In genomic region chr18:58847383-58848071, GRCh38 we compare ENCODE assay signal across 11 cellular contexts. TPM values are rescaled to one million over a fixed set of nuclear protein-coding genes. Genes with fewer than 3 reads are reported as not detected.
A peak's percentile ranks its signal among the peaks of the same experiment; 100 is the strongest.
DNase-seq lines count a peak whose midpoint lies in the region; ATAC-seq and TF ChIP-seq lines count a peak whose summit lies in the region.
"Had no signal": no experiment of that assay in that cellular context is flagged by ENCODE, and none has a peak within 500 bp of the region (broad histone marks: within the 10 kb centered on the region; RNA-seq: fewer than 3 reads in every experiment).

No MANE protein-coding gene starts in this region.

- H3K9ac ChIP-seq in neural cell (ENCODE audit: low read length) (no peak overlapping the region), MM.1S (ENCODE audit: low read length) (no peak overlapping the region)

- BruUV-seq in PC-9 (replicated peaks; lab: Mats Ljungman, UMichigan): no TSS peak

- H3K79me2 ChIP-seq in neural cell (replicated peaks; ENCODE audit: insufficient read depth, low read length): no peaks in the 10 kb centered on the region
- no peaks in the 10 kb centered on the region for H3K79me2 ChIP-seq in MM.1S (ENCODE audit: low read length)
- H3K79me2 ChIP-seq in PC-9 (ENCODE audit: low read depth): no peaks in the 10 kb centered on the region

- H4K20me1 ChIP-seq in neural cell (ENCODE audit: insufficient read depth) (no peaks in the 10 kb centered on the region), MM.1S (ENCODE audit: insufficient read depth, low read length) (no peaks in the 10 kb centered on the region), PC-9 (ENCODE audit: insufficient read depth) (no peaks in the 10 kb centered on the region)

- H3K4me2 ChIP-seq in neural cell (ENCODE audit: low read length): no peak overlapping the region
- no peak overlapping the region for H3K4me2 ChIP-seq in MM.1S (ENCODE audit: low read depth, low read length)
- no peak overlapping the region for H3K4me2 ChIP-seq in PC-9

- TF ChIP-seq EP300 in neural cell (conservative IDR thresholded peaks at IDR 0.05; ENCODE audit: poor library complexity, severe bottlenecking): no peak

- no peaks in the 10 kb centered on the region for H3K36me3 ChIP-seq in esophagus squamous epithelium
- H3K36me3 ChIP-seq in neural cell (ENCODE audit: insufficient read depth, low read length): no peaks in the 10 kb centered on the region
- H3K36me3 ChIP-seq in MM.1S (replicated peaks; ENCODE audit: insufficient read depth, low read length): no peaks in the 10 kb centered on the region
- H3K36me3 ChIP-seq in PC-9 (ENCODE audit: low read depth): no peaks in the 10 kb centered on the region
- H3K36me3 ChIP-seq: cardiac muscle cell had no signal

- TF ChIP-seq RAD21 in neural cell (conservative IDR thresholded peaks at IDR 0.05): no peak

- H3F3A ChIP-seq in neural cell (ENCODE audit: insufficient read depth, low read length, poor library complexity, severe bottlenecking) (no peaks in the 10 kb centered on the region), MM.1S (ENCODE audit: insufficient read depth, low read length) (no peaks in the 10 kb centered on the region), PC-9 (ENCODE audit: insufficient read depth, low read depth) (peaks cover 22% of the 10 kb centered on the region)

- peak overlapping the region; percentile 18 to 52 (median 38) for H3K4me3 ChIP-seq in esophagus squamous epithelium
- H3K4me3 ChIP-seq in neural cell (ENCODE audit: low read length): peak overlapping the region; percentile 23
- H3K4me3 ChIP-seq in MM.1S (ENCODE audit: low read length): no peak overlapping the region
- no peak overlapping the region for H3K4me3 ChIP-seq in PC-9
- H3K4me3 ChIP-seq: cardiac muscle cell had no signal

- TF ChIP-seq POLR2A in esophagus squamous epithelium (IDR thresholded peaks at IDR 0.05): no peak

- H2AFZ ChIP-seq in neural cell (ENCODE audit: low read depth, low read length) (peak overlapping the region; percentile 15), MM.1S (ENCODE audit: low read length) (no peak overlapping the region), PC-9 (no peak overlapping the region)

- TF ChIP-seq CTCF in esophagus squamous epithelium (IDR thresholded peaks at IDR 0.05) (no peak), neural cell (IDR thresholded peaks at IDR 0.05; ENCODE audit: poor library complexity, severe bottlenecking) (no peak), MM.1S (IDR thresholded peaks at IDR 0.05; ENCODE audit: low read length) (no peak), PC-9 (conservative IDR thresholded peaks at IDR 0.05) (no peak)

- H3K9me3 ChIP-seq in esophagus squamous epithelium (no peaks in the 10 kb centered on the region), neural cell (ENCODE audit: low read length) (no peaks in the 10 kb centered on the region), MM.1S (replicated peaks; ENCODE audit: insufficient read depth, low read length) (no peaks in the 10 kb centered on the region), PC-9 (ENCODE audit: insufficient read depth, low read depth) (no peaks in the 10 kb centered on the region)

- 16 to 20% methylated on average over 16 to 29 of the region's 29 CpGs for WGBS in esophagus squamous epithelium, 2 donors

- POLR2A ChIA-PET in PC-9 (lab: Charles Lee; ENCODE audit: unreplicated experiment): no interaction called here

- peak; percentile 30 for DNase-seq in CD1c-positive myeloid dendritic cell (ENCODE audit: extremely low spot score)
- peak; percentile 15 for DNase-seq in NOMO-1 treated with DMSO at 0.1 percent for 48 hours (lab: John Stamatoyannopoulos, UW; ENCODE audit: unreplicated experiment)
- no peak for DNase-seq in esophagus squamous epithelium (lab: John Stamatoyannopoulos, UW)
- no peak for DNase-seq in GM19240 (ENCODE audit: insufficient read length, low spot score)
- DNase-seq in MM.1S: no peak
- DNase-seq in PC-9: no peak
- DNase-seq: DMS153, T-helper 2 cell had no signal

- CTCF ChIA-PET in PC-9 (lab: Charles Lee): no interaction called here

- H3K27me3 ChIP-seq in esophagus squamous epithelium: peaks cover 0 to 13% (median 0%) of the 10 kb centered on the region in 4 donors
- H3K27me3 ChIP-seq in neural cell (ENCODE audit: insufficient read depth, low read depth, low read length): no peaks in the 10 kb centered on the region
- no peaks in the 10 kb centered on the region for H3K27me3 ChIP-seq in MM.1S (replicated peaks; ENCODE audit: insufficient read depth, low read length)
- H3K27me3 ChIP-seq in PC-9 (ENCODE audit: insufficient read depth, low read depth): no peaks in the 10 kb centered on the region
- H3K27me3 ChIP-seq: cardiac muscle cell had no signal

- H3K9me2 ChIP-seq in neural cell (ENCODE audit: insufficient read depth, low read length) (no peaks in the 10 kb centered on the region), MM.1S (replicated peaks; ENCODE audit: insufficient read depth, low read length) (no peaks in the 10 kb centered on the region), PC-9 (ENCODE audit: insufficient read depth) (no peaks in the 10 kb centered on the region)

- H3K27ac ChIP-seq in esophagus squamous epithelium (peak overlapping the region in 1 of 4 donors; percentile 55), neural cell (ENCODE audit: low read length) (no peak overlapping the region), MM.1S (ENCODE audit: low read length) (no peak overlapping the region), PC-9 (no peak overlapping the region)
- H3K27ac ChIP-seq: cardiac muscle cell had no signal

- ATAC-seq in HG02938 (IDR thresholded peaks at IDR 0.05; ENCODE audit: unreplicated experiment): no peak

- intact Hi-C loops in esophagus squamous epithelium (cut with DNase I): no loop called here
- intact Hi-C loops in PC-9 (cut with micrococcal nuclease; ENCODE audit: unreplicated experiment): no loop called here

- H3K4me1 ChIP-seq in esophagus squamous epithelium (peaks cover 0 to 41% (median 3%) of the 10 kb centered on the region in 3 donors), MM.1S (ENCODE audit: low read length) (no peaks in the 10 kb centered on the region), PC-9 (replicated peaks; ENCODE audit: insufficient read depth) (peaks cover 10% of the 10 kb centered on the region)

TF ChIP-seq in neural cell, 6 proteins besides CTCF, POLR2A, EP300 and RAD21:
- TF ChIP-seq MXI1 (conservative IDR thresholded peaks at IDR 0.05; ENCODE audit: poor library complexity, severe bottlenecking) (no peak), SMC3 (conservative IDR thresholded peaks at IDR 0.05; ENCODE audit: poor library complexity) (no peak), EZH2 (IDR thresholded peaks at IDR 0.05; ENCODE audit: borderline replicate concordance, insufficient read depth, low read length, poor library complexity, severe bottlenecking) (no peak), POLR2AphosphoS5 (IDR thresholded peaks at IDR 0.05) (peak; percentile 5), TAF1 (IDR thresholded peaks at IDR 0.05; ENCODE audit: low read depth) (no peak)
- TF ChIP-seq, protein P1, sequence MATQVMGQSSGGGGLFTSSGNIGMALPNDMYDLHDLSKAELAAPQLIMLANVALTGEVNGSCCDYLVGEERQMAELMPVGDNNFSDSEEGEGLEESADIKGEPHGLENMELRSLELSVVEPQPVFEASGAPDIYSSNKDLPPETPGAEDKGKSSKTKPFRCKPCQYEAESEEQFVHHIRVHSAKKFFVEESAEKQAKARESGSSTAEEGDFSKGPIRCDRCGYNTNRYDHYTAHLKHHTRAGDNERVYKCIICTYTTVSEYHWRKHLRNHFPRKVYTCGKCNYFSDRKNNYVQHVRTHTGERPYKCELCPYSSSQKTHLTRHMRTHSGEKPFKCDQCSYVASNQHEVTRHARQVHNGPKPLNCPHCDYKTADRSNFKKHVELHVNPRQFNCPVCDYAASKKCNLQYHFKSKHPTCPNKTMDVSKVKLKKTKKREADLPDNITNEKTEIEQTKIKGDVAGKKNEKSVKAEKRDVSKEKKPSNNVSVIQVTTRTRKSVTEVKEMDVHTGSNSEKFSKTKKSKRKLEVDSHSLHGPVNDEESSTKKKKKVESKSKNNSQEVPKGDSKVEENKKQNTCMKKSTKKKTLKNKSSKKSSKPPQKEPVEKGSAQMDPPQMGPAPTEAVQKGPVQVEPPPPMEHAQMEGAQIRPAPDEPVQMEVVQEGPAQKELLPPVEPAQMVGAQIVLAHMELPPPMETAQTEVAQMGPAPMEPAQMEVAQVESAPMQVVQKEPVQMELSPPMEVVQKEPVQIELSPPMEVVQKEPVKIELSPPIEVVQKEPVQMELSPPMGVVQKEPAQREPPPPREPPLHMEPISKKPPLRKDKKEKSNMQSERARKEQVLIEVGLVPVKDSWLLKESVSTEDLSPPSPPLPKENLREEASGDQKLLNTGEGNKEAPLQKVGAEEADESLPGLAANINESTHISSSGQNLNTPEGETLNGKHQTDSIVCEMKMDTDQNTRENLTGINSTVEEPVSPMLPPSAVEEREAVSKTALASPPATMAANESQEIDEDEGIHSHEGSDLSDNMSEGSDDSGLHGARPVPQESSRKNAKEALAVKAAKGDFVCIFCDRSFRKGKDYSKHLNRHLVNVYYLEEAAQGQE (IDR thresholded peaks at IDR 0.05; ENCODE audit: borderline replicate concordance): no peak

RNA-seq across cellular contexts. Expression of gene ZNF532, which starts 17.1 kb away (rescaled TPM):
- total RNA-seq in esophagus squamous epithelium (10 to 100 TPM; 30.7 to 52.3 (median 32.6) TPM), PC-9 (2021) (19.1 and 21.1 TPM in 2 replicates)
- polyA plus RNA-seq in neural cell: 119 and 132 TPM in 2 replicates
- polyA minus RNA-seq in neural cell: 405 and 429 TPM in 2 replicates

Comparison
In these comparisons a context has a peak if more than half of its experiments do, and no peak if none do; other contexts are left out.
1. DNase-seq: peak in CD1c-positive myeloid dendritic cell (single experiment) and NOMO-1 treated with DMSO at 0.1 percent for 48 hours (single experiment); none in esophagus squamous epithelium (single experiment), GM19240 (single experiment), MM.1S (single experiment) and PC-9 (0 of 2).
2. H3K4me3 ChIP-seq: peak in esophagus squamous epithelium (4 of 4) and neural cell (single experiment); none in MM.1S (single experiment) and PC-9 (single experiment).